In the genomic region with DNA sequence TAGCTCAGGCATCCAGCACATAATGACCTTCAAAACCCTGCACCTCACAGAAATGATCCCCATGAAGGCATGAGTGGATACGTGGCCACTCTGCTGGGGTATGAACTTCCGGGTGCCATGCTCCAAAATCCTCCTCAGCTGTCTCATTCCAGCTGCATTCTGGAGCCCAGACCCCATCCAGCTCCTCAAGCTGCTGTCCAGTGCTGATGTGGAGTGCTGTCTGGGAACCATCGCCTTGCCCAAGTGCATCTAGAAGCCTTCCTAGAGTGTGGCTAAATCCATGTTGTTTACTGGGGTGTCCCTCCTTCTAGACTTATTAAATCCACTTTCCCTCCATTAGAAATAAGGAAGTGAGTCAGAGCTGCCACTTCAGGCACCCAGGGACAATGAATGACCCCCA, we compare ENCODE assay signal across 1 cellular context.
TF ChIP-seq lines count a peak whose summit lies in the region.

No MANE protein-coding gene starts in this region.

TF ChIP-seq in K562, 482 proteins besides CTCF, POLR2A, EP300 and RAD21 (continued from another document):
- TF ChIP-seq, protein P1, sequence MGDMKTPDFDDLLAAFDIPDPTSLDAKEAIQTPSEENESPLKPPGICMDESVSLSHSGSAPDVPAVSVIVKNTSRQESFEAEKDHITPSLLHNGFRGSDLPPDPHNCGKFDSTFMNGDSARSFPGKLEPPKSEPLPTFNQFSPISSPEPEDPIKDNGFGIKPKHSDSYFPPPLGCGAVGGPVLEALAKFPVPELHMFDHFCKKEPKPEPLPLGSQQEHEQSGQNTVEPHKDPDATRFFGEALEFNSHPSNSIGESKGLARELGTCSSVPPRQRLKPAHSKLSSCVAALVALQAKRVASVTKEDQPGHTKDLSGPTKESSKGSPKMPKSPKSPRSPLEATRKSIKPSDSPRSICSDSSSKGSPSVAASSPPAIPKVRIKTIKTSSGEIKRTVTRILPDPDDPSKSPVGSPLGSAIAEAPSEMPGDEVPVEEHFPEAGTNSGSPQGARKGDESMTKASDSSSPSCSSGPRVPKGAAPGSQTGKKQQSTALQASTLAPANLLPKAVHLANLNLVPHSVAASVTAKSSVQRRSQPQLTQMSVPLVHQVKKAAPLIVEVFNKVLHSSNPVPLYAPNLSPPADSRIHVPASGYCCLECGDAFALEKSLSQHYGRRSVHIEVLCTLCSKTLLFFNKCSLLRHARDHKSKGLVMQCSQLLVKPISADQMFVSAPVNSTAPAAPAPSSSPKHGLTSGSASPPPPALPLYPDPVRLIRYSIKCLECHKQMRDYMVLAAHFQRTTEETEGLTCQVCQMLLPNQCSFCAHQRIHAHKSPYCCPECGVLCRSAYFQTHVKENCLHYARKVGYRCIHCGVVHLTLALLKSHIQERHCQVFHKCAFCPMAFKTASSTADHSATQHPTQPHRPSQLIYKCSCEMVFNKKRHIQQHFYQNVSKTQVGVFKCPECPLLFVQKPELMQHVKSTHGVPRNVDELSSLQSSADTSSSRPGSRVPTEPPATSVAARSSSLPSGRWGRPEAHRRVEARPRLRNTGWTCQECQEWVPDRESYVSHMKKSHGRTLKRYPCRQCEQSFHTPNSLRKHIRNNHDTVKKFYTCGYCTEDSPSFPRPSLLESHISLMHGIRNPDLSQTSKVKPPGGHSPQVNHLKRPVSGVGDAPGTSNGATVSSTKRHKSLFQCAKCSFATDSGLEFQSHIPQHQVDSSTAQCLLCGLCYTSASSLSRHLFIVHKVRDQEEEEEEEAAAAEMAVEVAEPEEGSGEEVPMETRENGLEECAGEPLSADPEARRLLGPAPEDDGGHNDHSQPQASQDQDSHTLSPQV (IDR thresholded peaks at IDR 0.05) = no peak
- TF ChIP-seq MIER1 (IDR thresholded peaks at IDR 0.05; ENCODE audit: low read depth) = peak; percentile 66; the same call in 1 of the 2 replicates
